3 cellular contexts compared by ENCODE assay signal in the genomic region with DNA sequence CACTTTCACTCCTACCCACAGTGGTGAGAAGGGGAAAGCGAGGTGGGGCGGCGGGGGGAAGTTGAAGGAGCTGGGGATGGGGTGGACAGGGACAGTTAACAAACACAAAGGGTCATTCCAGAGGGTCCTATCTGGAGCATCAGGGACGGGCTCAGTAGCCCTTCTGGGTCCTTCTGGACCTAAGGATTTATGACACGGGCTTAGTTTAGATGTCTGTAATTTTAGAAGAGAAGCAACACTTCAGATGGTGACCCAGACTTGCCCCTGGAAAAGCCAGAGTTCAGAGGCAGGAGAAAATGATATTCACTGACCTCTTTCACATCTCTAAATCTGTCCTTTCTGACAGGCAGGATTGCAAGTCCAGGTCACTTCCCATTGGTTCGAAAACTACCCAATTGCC.
"Had no signal": no experiment of that assay in that cellular context is flagged by ENCODE, and none has a peak within 500 bp of the region (broad histone marks: within the 10 kb centered on the region; RNA-seq: fewer than 3 reads in every experiment).

No MANE protein-coding gene starts in this region.

- H3K27ac Mint-ChIP-seq: IgD-negative memory B cell had no signal

- H3K4me3 Mint-ChIP-seq: IgD-negative memory B cell had no signal

- H3K27me3 Mint-ChIP-seq: IgD-negative memory B cell had no signal

- DNase-seq: IMR-90, KBM-7 had no signal

- H3K4me1 Mint-ChIP-seq: IgD-negative memory B cell had no signal

- H3K36me3 Mint-ChIP-seq: IgD-negative memory B cell had no signal
